Comparison of ENCODE assay signal across 8 cellular contexts in genomic region chr2:219219113-219219696, GRCh38. TPM values are rescaled to one million over a fixed set of nuclear protein-coding genes. Genes with fewer than 3 reads are reported as not detected.
DNase-seq lines count a peak whose midpoint lies in the region; ATAC-seq lines count a peak whose summit lies in the region.

No MANE protein-coding gene starts in this region.

- no peak for ATAC-seq in stimulated activated naive B cell treated with anti-CD40 and anti-IgM and Interleukin-4, amounts not matched to agents 10 μg/mL and 1 μg/mL and 100 μg/mL, for 72 hours (replicated peaks)
- no peak for ATAC-seq in HG02610 (IDR thresholded peaks at IDR 0.05; ENCODE audit: unreplicated experiment)

- peaks cover 22% of the 10 kb centered on the region for H3K4me1 Mint-ChIP-seq in activated T-helper 2 cell treated with anti-CD3 and anti-CD28 coated beads, Interferon-gamma antibody, Interleukin-2, Interleukin-4, amounts not matched to agents 10 μg/mL and 5 μg/mL and 100 μg/mL, durations not matched to agents 14 hours and 24 hours and 36 hours (ENCODE audit: low read depth)
- peaks cover 21 to 40% of the 10 kb centered on the region in 2 donors for H3K4me1 Mint-ChIP-seq in stimulated activated naive B cell treated with anti-CD40 and anti-IgM and Interleukin-4, amounts not matched to agents 10 μg/mL and 1 μg/mL and 100 μg/mL, for 72 hours

- DNase-seq in DMS79 treated with DMSO at 0.1 percent for 48 hours (lab: John Stamatoyannopoulos, UW): peak; percentile 18
- no peak for DNase-seq in DMS79 (lab: John Stamatoyannopoulos, UW)
- DNase-seq in activated T-helper 2 cell treated with anti-CD3 and anti-CD28 coated beads, Interferon-gamma antibody, Interleukin-2, Interleukin-4, amounts not matched to agents 10 μg/mL and 5 μg/mL and 100 μg/mL, durations not matched to agents 14 hours and 24 hours and 36 hours (ENCODE audit: low spot score): no peak
- DNase-seq in stimulated activated naive B cell treated with anti-CD40 and anti-IgM and Interleukin-4, amounts not matched to agents 10 μg/mL and 1 μg/mL and 100 μg/mL, for 72 hours: no peak
- DNase-seq in SKM-1 (lab: John Stamatoyannopoulos, UW; ENCODE audit: unreplicated experiment): no peak
- DNase-seq in activated effector memory CD4-positive, alpha-beta T cell treated with Interleukin-2 at 50 U/mL for 16 hours: no peak

- peak overlapping the region; percentile 65 for H3K4me3 ChIP-seq in iPS-18c (ENCODE audit: insufficient read depth, low read depth, low read length)

- no peaks in the 10 kb centered on the region for H3K9me3 ChIP-seq in iPS-18c (ENCODE audit: control insufficient read depth, insufficient read depth, low read length)

- no peaks in the 10 kb centered on the region for H3K9me3 Mint-ChIP-seq in activated T-helper 2 cell treated with anti-CD3 and anti-CD28 coated beads, Interferon-gamma antibody, Interleukin-2, Interleukin-4, amounts not matched to agents 10 μg/mL and 5 μg/mL and 100 μg/mL, durations not matched to agents 14 hours and 24 hours and 36 hours
- H3K9me3 Mint-ChIP-seq in stimulated activated naive B cell treated with anti-CD40 and anti-IgM and Interleukin-4, amounts not matched to agents 10 μg/mL and 1 μg/mL and 100 μg/mL, for 72 hours: no peaks in the 10 kb centered on the region

- H3K27ac Mint-ChIP-seq in activated T-helper 2 cell treated with anti-CD3 and anti-CD28 coated beads, Interferon-gamma antibody, Interleukin-2, Interleukin-4, amounts not matched to agents 10 μg/mL and 5 μg/mL and 100 μg/mL, durations not matched to agents 14 hours and 24 hours and 36 hours: peak overlapping the region; percentile 55
- peak overlapping the region; percentile 93 for H3K27ac Mint-ChIP-seq in stimulated activated naive B cell treated with anti-CD40 and anti-IgM and Interleukin-4, amounts not matched to agents 10 μg/mL and 1 μg/mL and 100 μg/mL, for 72 hours

- intact Hi-C loops in activated T-helper 2 cell treated with anti-CD3 and anti-CD28 coated beads, Interferon-gamma antibody, Interleukin-2, Interleukin-4, amounts not matched to agents 10 μg/mL and 5 μg/mL and 100 μg/mL, durations not matched to agents 14 hours and 24 hours and 36 hours (cut with micrococcal nuclease): loop anchor here (1.0 to 2.0 kb wide), 4 partner anchors 10 to 60 kb away; partner anchors contain the start of genes ANKZF1, ATG9A, CNPPD1 and DNAJB2

- peaks cover 67% of the 10 kb centered on the region for H3K36me3 Mint-ChIP-seq in activated T-helper 2 cell treated with anti-CD3 and anti-CD28 coated beads, Interferon-gamma antibody, Interleukin-2, Interleukin-4, amounts not matched to agents 10 μg/mL and 5 μg/mL and 100 μg/mL, durations not matched to agents 14 hours and 24 hours and 36 hours (ENCODE audit: low read depth)
- peaks cover 44 to 59% of the 10 kb centered on the region in 2 donors for H3K36me3 Mint-ChIP-seq in stimulated activated naive B cell treated with anti-CD40 and anti-IgM and Interleukin-4, amounts not matched to agents 10 μg/mL and 1 μg/mL and 100 μg/mL, for 72 hours

- peak overlapping the region; percentile 62 for H3K4me3 Mint-ChIP-seq in activated T-helper 2 cell treated with anti-CD3 and anti-CD28 coated beads, Interferon-gamma antibody, Interleukin-2, Interleukin-4, amounts not matched to agents 10 μg/mL and 5 μg/mL and 100 μg/mL, durations not matched to agents 14 hours and 24 hours and 36 hours (ENCODE audit: low read depth)
- peak overlapping the region; percentile 90 to 95 for H3K4me3 Mint-ChIP-seq in stimulated activated naive B cell treated with anti-CD40 and anti-IgM and Interleukin-4, amounts not matched to agents 10 μg/mL and 1 μg/mL and 100 μg/mL, for 72 hours

- H3K27me3 Mint-ChIP-seq in activated T-helper 2 cell treated with anti-CD3 and anti-CD28 coated beads, Interferon-gamma antibody, Interleukin-2, Interleukin-4, amounts not matched to agents 10 μg/mL and 5 μg/mL and 100 μg/mL, durations not matched to agents 14 hours and 24 hours and 36 hours (ENCODE audit: low read depth): no peaks in the 10 kb centered on the region
- H3K27me3 Mint-ChIP-seq in stimulated activated naive B cell treated with anti-CD40 and anti-IgM and Interleukin-4, amounts not matched to agents 10 μg/mL and 1 μg/mL and 100 μg/mL, for 72 hours: no peaks in the 10 kb centered on the region

RNA-seq across cellular contexts. Expression of gene ABCB6, which starts 0.4 kb away (rescaled TPM):
- 22.1 and 25.4 TPM in 2 replicates for total RNA-seq in activated T-helper 2 cell treated with anti-CD3 and anti-CD28 coated beads, Interferon-gamma antibody, Interleukin-2, Interleukin-4, amounts not matched to agents 10 μg/mL and 5 μg/mL and 100 μg/mL, durations not matched to agents 14 hours and 24 hours and 36 hours

RNA-seq across cellular contexts. Expression of gene ATG9A, which starts 10.2 kb away (rescaled TPM):
- total RNA-seq in activated T-helper 2 cell treated with anti-CD3 and anti-CD28 coated beads, Interferon-gamma antibody, Interleukin-2, Interleukin-4, amounts not matched to agents 10 μg/mL and 5 μg/mL and 100 μg/mL, durations not matched to agents 14 hours and 24 hours and 36 hours: 53.1 and 60.5 TPM in 2 replicates

RNA-seq across cellular contexts. Expression of gene ANKZF1, which starts 10.4 kb away (rescaled TPM):
- 133 and 142 TPM in 2 replicates for total RNA-seq in activated T-helper 2 cell treated with anti-CD3 and anti-CD28 coated beads, Interferon-gamma antibody, Interleukin-2, Interleukin-4, amounts not matched to agents 10 μg/mL and 5 μg/mL and 100 μg/mL, durations not matched to agents 14 hours and 24 hours and 36 hours

RNA-seq across cellular contexts. Expression of gene ZFAND2B, which starts 12.6 kb away (rescaled TPM):
- 27.3 and 33.5 TPM in 2 replicates for total RNA-seq in activated T-helper 2 cell treated with anti-CD3 and anti-CD28 coated beads, Interferon-gamma antibody, Interleukin-2, Interleukin-4, amounts not matched to agents 10 μg/mL and 5 μg/mL and 100 μg/mL, durations not matched to agents 14 hours and 24 hours and 36 hours

RNA-seq across cellular contexts. Expression of gene GLB1L, which starts 26.0 kb away (rescaled TPM):
- total RNA-seq in activated T-helper 2 cell treated with anti-CD3 and anti-CD28 coated beads, Interferon-gamma antibody, Interleukin-2, Interleukin-4, amounts not matched to agents 10 μg/mL and 5 μg/mL and 100 μg/mL, durations not matched to agents 14 hours and 24 hours and 36 hours: 4.2 and 4.4 TPM in 2 replicates
